In genomic region chr2:199779589-199779988, GRCh38 we compare ENCODE assay signal across 8 cellular contexts.
"Had no signal": no experiment of that assay in that cellular context is flagged by ENCODE, and none has a peak within 500 bp of the region (broad histone marks: within the 10 kb centered on the region; RNA-seq: fewer than 3 reads in every experiment).

No MANE protein-coding gene starts in this region.

- H3K27ac Mint-ChIP-seq: GM23338, H9, HFFc6 had no signal

- H3K4me3 ChIP-seq: GM23338 had no signal

- H3K4me2 ChIP-seq: GM23338, KMS-11 had no signal

- DNase-seq: H9, HCEC 1CT, HFFc6, IMR-90, KBM-7 had no signal

- H2AFZ ChIP-seq: GM23338 had no signal

- ATAC-seq: GM23338 had no signal

- H3K4me3 Mint-ChIP-seq: GM23338, H9, HFFc6 had no signal

- H3K27ac ChIP-seq: HL-60, KMS-11 had no signal

- H3K4me1 Mint-ChIP-seq: GM23338, H9 had no signal
